In the genomic region with DNA sequence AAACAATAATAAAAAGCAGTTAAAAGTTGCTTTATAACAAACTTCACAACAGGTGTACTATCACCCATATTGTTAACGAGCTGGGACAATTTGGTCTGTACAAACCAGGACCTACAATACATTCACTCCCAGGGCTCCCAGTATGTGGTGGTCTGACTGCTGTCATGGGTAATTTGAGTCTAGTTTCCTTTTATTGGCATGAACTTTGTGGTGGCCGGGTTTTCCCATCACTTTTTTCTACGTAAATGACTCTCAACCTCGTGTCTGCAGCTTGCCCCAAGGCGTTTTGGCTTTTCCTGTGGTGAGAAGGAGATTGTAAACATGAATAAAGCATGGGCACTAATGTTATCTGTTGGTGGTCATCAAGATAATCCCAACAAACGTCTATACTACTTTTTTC, we compare ENCODE assay signal across 17 cellular contexts.
DNase-seq lines count a peak whose midpoint lies in the region; ATAC-seq and TF ChIP-seq lines count a peak whose summit lies in the region.
"Had no signal": no experiment of that assay in that cellular context is flagged by ENCODE, and none has a peak within 500 bp of the region (broad histone marks: within the 10 kb centered on the region; RNA-seq: fewer than 3 reads in every experiment).

No MANE protein-coding gene starts in this region.

- intact Hi-C loops in activated CD8-positive, alpha-beta T cell treated with anti-CD3 and anti-CD28 coated beads for 36 hours (cut with micrococcal nuclease): no loop called here
- intact Hi-C loops in sigmoid colon (cut with DNase I): no loop called here

- peaks cover 18% of the 10 kb centered on the region for H3K27me3 Mint-ChIP-seq in activated CD8-positive, alpha-beta T cell treated with anti-CD3 and anti-CD28 coated beads for 36 hours
- peaks cover 3% of the 10 kb centered on the region for H3K27me3 Mint-ChIP-seq in activated CD8-positive, alpha-beta T cell treated with anti-CD3 and anti-CD28 coated beads, Interleukin-2, amount 10 ng/mL, durations not matched to agents 7 days and 5 days (ENCODE audit: low read depth)
- H3K27me3 Mint-ChIP-seq in activated T-cell treated with anti-CD3 and anti-CD28 coated beads, Interleukin-2, amount 50 U/mL, for 24 hours: peaks cover 28% of the 10 kb centered on the region
- H3K27me3 Mint-ChIP-seq in endodermal cell (ENCODE audit: insufficient read depth): peaks cover 17% of the 10 kb centered on the region
- H3K27me3 Mint-ChIP-seq: dendritic cell treated with granulocyte-macrophage colony-stimulating factor and Interleukin-4, amounts not matched to agents 40 ng/mL and 50 ng/mL, for 4 days; memory B cell had no signal

- TF ChIP-seq CTCF in activated CD8-positive, alpha-beta T cell treated with anti-CD3 and anti-CD28 coated beads for 36 hours (IDR thresholded peaks at IDR 0.05): no peak
- TF ChIP-seq CTCF in GM12864 (IDR thresholded peaks at IDR 0.05; ENCODE audit: low read depth, low read length, missing control alignments) (no peak), endodermal cell (conservative IDR thresholded peaks at IDR 0.05) (no peak), sigmoid colon (IDR thresholded peaks at IDR 0.05) (no peak), gastroesophageal sphincter (IDR thresholded peaks at IDR 0.05) (no peak)

- DNase-seq in activated CD8-positive, alpha-beta T cell treated with anti-CD3 and anti-CD28 coated beads for 36 hours: peak; percentile 78
- DNase-seq in activated CD8-positive, alpha-beta T cell treated with anti-CD3 and anti-CD28 coated beads, Interleukin-2, amount 10 ng/mL, durations not matched to agents 7 days and 5 days: no peak
- DNase-seq in GM12864 (ENCODE audit: low read depth) (peak; percentile 10), endodermal cell (no peak), sigmoid colon (no peak)
- DNase-seq in activated T-cell treated with anti-CD3 and anti-CD28 coated beads, Interleukin-2, amount 50 U/mL, for 24 hours: no peak
- DNase-seq in stimulated activated CD4-positive, alpha-beta T cell treated with anti-CD3 and anti-CD28 coated beads, TNF-alpha, amount 100 ng/mL, for 48 hours (ENCODE audit: low read depth in 3 of 3): peak in 2 of 3 donors; percentile 12 to 20
- DNase-seq: activated effector memory CD4-positive, alpha-beta T cell treated with Interleukin-2 at 50 U/mL for 16 hours; brain microvascular endothelial cell; GDM1; glutamatergic neuron; HFFc6; PC-9 had no signal

- TF ChIP-seq EP300 in sigmoid colon (IDR thresholded peaks at IDR 0.05) (no peak), gastroesophageal sphincter (IDR thresholded peaks at IDR 0.05) (no peak)

- H3K27ac ChIP-seq in endodermal cell (ENCODE audit: low read depth, low read length) (no peak overlapping the region), sigmoid colon (no peak overlapping the region), gastroesophageal sphincter (no peak overlapping the region)
- H3K27ac ChIP-seq: brain microvascular endothelial cell, PC-9 had no signal

- peaks cover 24% of the 10 kb centered on the region for H3K9me3 Mint-ChIP-seq in activated CD8-positive, alpha-beta T cell treated with anti-CD3 and anti-CD28 coated beads for 36 hours
- peaks cover 4% of the 10 kb centered on the region for H3K9me3 Mint-ChIP-seq in activated CD8-positive, alpha-beta T cell treated with anti-CD3 and anti-CD28 coated beads, Interleukin-2, amount 10 ng/mL, durations not matched to agents 7 days and 5 days (ENCODE audit: insufficient read depth)
- peaks cover 27% of the 10 kb centered on the region for H3K9me3 Mint-ChIP-seq in activated T-cell treated with anti-CD3 and anti-CD28 coated beads, Interleukin-2, amount 50 U/mL, for 24 hours
- peaks cover 16% of the 10 kb centered on the region for H3K9me3 Mint-ChIP-seq in endodermal cell
- H3K9me3 Mint-ChIP-seq: memory B cell had no signal

- peak overlapping the region; percentile 75 for H3K27ac Mint-ChIP-seq in activated CD8-positive, alpha-beta T cell treated with anti-CD3 and anti-CD28 coated beads for 36 hours
- no peak overlapping the region for H3K27ac Mint-ChIP-seq in activated CD8-positive, alpha-beta T cell treated with anti-CD3 and anti-CD28 coated beads, Interleukin-2, amount 10 ng/mL, durations not matched to agents 7 days and 5 days
- peak overlapping the region; percentile 83 for H3K27ac Mint-ChIP-seq in activated T-cell treated with anti-CD3 and anti-CD28 coated beads, Interleukin-2, amount 50 U/mL, for 24 hours
- H3K27ac Mint-ChIP-seq in endodermal cell: no peak overlapping the region
- H3K27ac Mint-ChIP-seq: dendritic cell treated with granulocyte-macrophage colony-stimulating factor and Interleukin-4, amounts not matched to agents 40 ng/mL and 50 ng/mL, for 4 days; HFFc6; IgD-negative memory B cell; memory B cell had no signal

- H3K36me3 Mint-ChIP-seq in activated CD8-positive, alpha-beta T cell treated with anti-CD3 and anti-CD28 coated beads for 36 hours (ENCODE audit: low read depth): peaks cover 19% of the 10 kb centered on the region
- H3K36me3 Mint-ChIP-seq in activated CD8-positive, alpha-beta T cell treated with anti-CD3 and anti-CD28 coated beads, Interleukin-2, amount 10 ng/mL, durations not matched to agents 7 days and 5 days (ENCODE audit: low read depth): peaks cover 3% of the 10 kb centered on the region
- peaks cover 14% of the 10 kb centered on the region for H3K36me3 Mint-ChIP-seq in activated T-cell treated with anti-CD3 and anti-CD28 coated beads, Interleukin-2, amount 50 U/mL, for 24 hours (ENCODE audit: low read depth)
- no peaks in the 10 kb centered on the region for H3K36me3 Mint-ChIP-seq in endodermal cell (ENCODE audit: low read depth)
- H3K36me3 Mint-ChIP-seq: memory B cell had no signal

- peak; percentile 71 for ATAC-seq in activated CD8-positive, alpha-beta T cell treated with anti-CD3 and anti-CD28 coated beads for 36 hours
- ATAC-seq in activated CD8-positive, alpha-beta T cell treated with anti-CD3 and anti-CD28 coated beads, Interleukin-2, amount 10 ng/mL, durations not matched to agents 7 days and 5 days: no peak
- no peak for ATAC-seq in gastroesophageal sphincter

- peaks cover 15% of the 10 kb centered on the region for H3K9me3 ChIP-seq in endodermal cell (ENCODE audit: control insufficient read depth, low read length)
- peaks cover 0 to 5% (median 0%) of the 10 kb centered on the region in 4 donors for H3K9me3 ChIP-seq in sigmoid colon
- no peaks in the 10 kb centered on the region for H3K9me3 ChIP-seq in gastroesophageal sphincter

- no peaks in the 10 kb centered on the region for H3K27me3 ChIP-seq in endodermal cell (ENCODE audit: control insufficient read depth, insufficient read depth, low read length, poor library complexity, severe bottlenecking)
- no peaks in the 10 kb centered on the region for H3K27me3 ChIP-seq in sigmoid colon
- H3K27me3 ChIP-seq in gastroesophageal sphincter: no peaks in the 10 kb centered on the region
- H3K27me3 ChIP-seq: brain microvascular endothelial cell had no signal

- H3K4me3 ChIP-seq in GM12864 (ENCODE audit: low read depth, low read length): no peak overlapping the region
- H3K4me3 ChIP-seq in endodermal cell (ENCODE audit: low read length): no peak overlapping the region
- no peak overlapping the region for H3K4me3 ChIP-seq in sigmoid colon
- H3K4me3 ChIP-seq in gastroesophageal sphincter: no peak overlapping the region
- H3K4me3 ChIP-seq: PC-9 had no signal

- H3K4me1 ChIP-seq in endodermal cell (ENCODE audit: control insufficient read depth, insufficient read depth, low read length): no peaks in the 10 kb centered on the region
- H3K4me1 ChIP-seq in sigmoid colon: no peaks in the 10 kb centered on the region
- no peaks in the 10 kb centered on the region for H3K4me1 ChIP-seq in gastroesophageal sphincter

- no peaks in the 10 kb centered on the region for H3K36me3 ChIP-seq in endodermal cell (ENCODE audit: control insufficient read depth, insufficient read depth, low read length)
- no peaks in the 10 kb centered on the region for H3K36me3 ChIP-seq in sigmoid colon
- H3K36me3 ChIP-seq in gastroesophageal sphincter: no peaks in the 10 kb centered on the region
- H3K36me3 ChIP-seq: brain microvascular endothelial cell had no signal

- 81 to 84% methylated on average over 3 to 6 of the region's 6 CpGs for WGBS in endodermal cell (ENCODE audit: insufficient coverage in 1 of 2, insufficient read length in 1 of 2), 2 experiments
- 77 to 84% methylated on average over 6 of the region's 6 CpGs for WGBS in sigmoid colon, 2 donors
- 69 to 73% methylated on average over 6 of the region's 6 CpGs for WGBS in gastroesophageal sphincter (ENCODE audit: low coverage in 1 of 2), 2 donors

- H3K9ac ChIP-seq in endodermal cell (ENCODE audit: extremely low read depth, low read length, poor library complexity, severe bottlenecking): no peak overlapping the region

- POLR2A ChIA-PET in activated CD8-positive, alpha-beta T cell treated with anti-CD3 and anti-CD28 coated beads for 36 hours (lab: Charles Lee): interaction anchor here (0.5 to 1.0 kb wide), 2 partner anchors 21 to 70 kb away, joined by 3 to 4 read pairs; no protein-coding TSS in a partner anchor
- POLR2A ChIA-PET in activated CD8-positive, alpha-beta T cell treated with anti-CD3 and anti-CD28 coated beads, Interleukin-2, amount 10 ng/mL, durations not matched to agents 7 days and 5 days (lab: Charles Lee): no interaction called here

- H3K4me1 Mint-ChIP-seq in activated CD8-positive, alpha-beta T cell treated with anti-CD3 and anti-CD28 coated beads for 36 hours (ENCODE audit: low read depth): peaks cover 32% of the 10 kb centered on the region
- no peaks in the 10 kb centered on the region for H3K4me1 Mint-ChIP-seq in activated CD8-positive, alpha-beta T cell treated with anti-CD3 and anti-CD28 coated beads, Interleukin-2, amount 10 ng/mL, durations not matched to agents 7 days and 5 days (ENCODE audit: low read depth)
- H3K4me1 Mint-ChIP-seq in activated T-cell treated with anti-CD3 and anti-CD28 coated beads, Interleukin-2, amount 50 U/mL, for 24 hours (ENCODE audit: low read depth): peaks cover 44% of the 10 kb centered on the region
- H3K4me1 Mint-ChIP-seq in endodermal cell: peaks cover 2% of the 10 kb centered on the region
- H3K4me1 Mint-ChIP-seq: IgD-negative memory B cell, memory B cell had no signal

- no peak for TF ChIP-seq POLR2A in sigmoid colon (IDR thresholded peaks at IDR 0.05)
- TF ChIP-seq POLR2A in gastroesophageal sphincter (IDR thresholded peaks at IDR 0.05): no peak

- CTCF ChIA-PET in activated CD8-positive, alpha-beta T cell treated with anti-CD3 and anti-CD28 coated beads for 36 hours (lab: Charles Lee): interaction anchor here (0.7 to 1.5 kb wide), 3 partner anchors 9 to 122 kb away, joined by 3 to 6 read pairs (median 3); no protein-coding TSS in a partner anchor
- CTCF ChIA-PET in activated CD8-positive, alpha-beta T cell treated with anti-CD3 and anti-CD28 coated beads, Interleukin-2, amount 10 ng/mL, durations not matched to agents 7 days and 5 days (lab: Charles Lee): no interaction called here

- H3K4me3 Mint-ChIP-seq in activated CD8-positive, alpha-beta T cell treated with anti-CD3 and anti-CD28 coated beads for 36 hours: no peak overlapping the region
- no peak overlapping the region for H3K4me3 Mint-ChIP-seq in activated CD8-positive, alpha-beta T cell treated with anti-CD3 and anti-CD28 coated beads, Interleukin-2, amount 10 ng/mL, durations not matched to agents 7 days and 5 days
- H3K4me3 Mint-ChIP-seq in activated T-cell treated with anti-CD3 and anti-CD28 coated beads, Interleukin-2, amount 50 U/mL, for 24 hours: no peak overlapping the region
- H3K4me3 Mint-ChIP-seq in endodermal cell: no peak overlapping the region
- H3K4me3 Mint-ChIP-seq: dendritic cell treated with granulocyte-macrophage colony-stimulating factor and Interleukin-4, amounts not matched to agents 40 ng/mL and 50 ng/mL, for 4 days; HFFc6; IgD-negative memory B cell; memory B cell had no signal

Comparison
In these comparisons a context has a peak if more than half of its experiments do, and no peak if none do; other contexts are left out.
1. DNase-seq: peak in activated CD8-positive, alpha-beta T cell treated with anti-CD3 and anti-CD28 coated beads for 36 hours (single experiment), GM12864 (single experiment) and stimulated activated CD4-positive, alpha-beta T cell treated with anti-CD3 and anti-CD28 coated beads, TNF-alpha, amount 100 ng/mL, for 48 hours (2 of 3); none in activated CD8-positive, alpha-beta T cell treated with anti-CD3 and anti-CD28 coated beads, Interleukin-2, amount 10 ng/mL, durations not matched to agents 7 days and 5 days (single experiment), activated T-cell treated with anti-CD3 and anti-CD28 coated beads, Interleukin-2, amount 50 U/mL, for 24 hours (single experiment), endodermal cell (single experiment) and sigmoid colon (single experiment).
2. H3K27ac Mint-ChIP-seq: peak in activated CD8-positive, alpha-beta T cell treated with anti-CD3 and anti-CD28 coated beads for 36 hours (single experiment) and activated T-cell treated with anti-CD3 and anti-CD28 coated beads, Interleukin-2, amount 50 U/mL, for 24 hours (single experiment); none in activated CD8-positive, alpha-beta T cell treated with anti-CD3 and anti-CD28 coated beads, Interleukin-2, amount 10 ng/mL, durations not matched to agents 7 days and 5 days (single experiment) and endodermal cell (single experiment).